27 cellular contexts compared by ENCODE assay signal in genomic region chr18:32258558-32259204, GRCh38.
DNase-seq lines count a peak whose midpoint lies in the region; ATAC-seq and TF ChIP-seq lines count a peak whose summit lies in the region.
"Had no signal": no experiment of that assay in that cellular context is flagged by ENCODE, and none has a peak within 500 bp of the region (broad histone marks: within the 10 kb centered on the region; RNA-seq: fewer than 3 reads in every experiment).

No MANE protein-coding gene starts in this region.

- H3K9me3 Mint-ChIP-seq in Calu3 (ENCODE audit: low read depth, unreplicated experiment): no peaks in the 10 kb centered on the region
- H3K9me3 Mint-ChIP-seq: activated CD4-positive, alpha-beta memory T cell treated with anti-CD3 and anti-CD28 coated beads, Interleukin-2, amount 10 ng/mL, durations not matched to agents 7 days and 5 days; activated naive CD4-positive, alpha-beta T cell treated with anti-CD3 and anti-CD28 coated beads, Interleukin-2, amount 50 U/mL, for 72 hours; activated T-cell treated with anti-CD3 and anti-CD28 coated beads, Interleukin-2, amount 50 U/mL, for 24 hours; neural crest cell had no signal

- peak overlapping the region; percentile 44 for H3K27ac ChIP-seq in hepatocyte
- H3K27ac ChIP-seq: thyroid gland, WERI-Rb-1 had no signal

- no peaks in the 10 kb centered on the region for H3K27me3 Mint-ChIP-seq in Calu3 (ENCODE audit: unreplicated experiment)

- H3K27ac Mint-ChIP-seq in Calu3 (ENCODE audit: unreplicated experiment): no peak overlapping the region
- H3K27ac Mint-ChIP-seq: activated CD4-positive, alpha-beta memory T cell treated with anti-CD3 and anti-CD28 coated beads, Interleukin-2, amount 10 ng/mL, durations not matched to agents 7 days and 5 days; activated naive CD4-positive, alpha-beta T cell treated with anti-CD3 and anti-CD28 coated beads, Interleukin-2, amount 50 U/mL, for 72 hours; activated T-cell treated with anti-CD3 and anti-CD28 coated beads, Interleukin-2, amount 50 U/mL, for 24 hours; CD4-positive, alpha-beta memory T cell; T-helper 17 cell had no signal

- H3K36me3 ChIP-seq in hepatocyte (replicated peaks; ENCODE audit: insufficient read depth, low read depth): no peaks in the 10 kb centered on the region
- H3K36me3 ChIP-seq: thyroid gland, WERI-Rb-1 had no signal

- H3K9me3 ChIP-seq in hepatocyte (ENCODE audit: low read depth): no peaks in the 10 kb centered on the region
- H3K9me3 ChIP-seq: thyroid gland had no signal

- H3K36me3 Mint-ChIP-seq in Calu3 (ENCODE audit: insufficient read depth, unreplicated experiment): no peaks in the 10 kb centered on the region
- H3K36me3 Mint-ChIP-seq: activated naive CD4-positive, alpha-beta T cell treated with anti-CD3 and anti-CD28 coated beads, Interleukin-2, amount 50 U/mL, for 72 hours; CD4-positive, alpha-beta memory T cell had no signal

- no peak overlapping the region for H2AFZ ChIP-seq in hepatocyte

- DNase-seq in CD1c-positive myeloid dendritic cell (ENCODE audit: extremely low spot score) (peak; percentile 81), hepatocyte (ENCODE audit: low spot score) (no peak), SHP77 (lab: John Stamatoyannopoulos, UW) (no peak), Calu3 (no peak), NCI-H2196 (lab: John Stamatoyannopoulos, UW; ENCODE audit: unreplicated experiment) (no peak)
- DNase-seq: ACHN; activated CD4-positive, alpha-beta memory T cell treated with anti-CD3 and anti-CD28 coated beads, Interleukin-2, amount 10 ng/mL, durations not matched to agents 7 days and 5 days; activated T-cell treated with anti-CD3 and anti-CD28 coated beads, Interleukin-2, amount 50 U/mL, for 24 hours; CD4-positive, alpha-beta memory T cell; DMS79 treated with DMSO at 0.1 percent for 48 hours; GOT3; hypothalamus; KBM-7; kidney; mesendoderm; NCI-H1105 treated with DMSO at 0.1 percent for 48 hours; NCI-H2107; PC-3; stimulated activated CD4-positive, alpha-beta T cell treated with anti-CD3 and anti-CD28 coated beads, Interleukin-12 subunit alpha, Interleukin-12 subunit beta, amount 100 ng/mL, for 4 hours; T-helper 17 cell; thyroid gland; WERI-Rb-1 had no signal

- intact Hi-C loops in Calu3 (cut with micrococcal nuclease; ENCODE audit: unreplicated experiment): no loop called here

- ATAC-seq in GM21390 (IDR thresholded peaks at IDR 0.05; ENCODE audit: unreplicated experiment) (peak; percentile 67), HG03432 (IDR thresholded peaks at IDR 0.05; ENCODE audit: unreplicated experiment) (peak; percentile 54), GM18907 (IDR thresholded peaks at IDR 0.05; ENCODE audit: unreplicated experiment) (no peak)
- ATAC-seq: PC-3, T-helper 17 cell had no signal

- no peak overlapping the region for H3K4me3 ChIP-seq in hepatocyte
- H3K4me3 ChIP-seq: thyroid gland had no signal

- H3K4me1 Mint-ChIP-seq in Calu3 (ENCODE audit: low read depth, unreplicated experiment): no peaks in the 10 kb centered on the region
- H3K4me1 Mint-ChIP-seq: activated CD4-positive, alpha-beta memory T cell treated with anti-CD3 and anti-CD28 coated beads, Interleukin-2, amount 10 ng/mL, durations not matched to agents 7 days and 5 days; neural crest cell had no signal

- CTCF ChIA-PET in Calu3 (lab: Charles Lee): no interaction called here

- no TSS peak for BruUV-seq in Calu3 (replicated peaks; lab: Mats Ljungman, UMichigan)

- H3K27me3 ChIP-seq in hepatocyte: no peaks in the 10 kb centered on the region
- H3K27me3 ChIP-seq: thyroid gland had no signal

- H3K79me2 ChIP-seq in hepatocyte: no peaks in the 10 kb centered on the region

- no peak overlapping the region for H3K4me2 ChIP-seq in hepatocyte

- peaks cover 6% of the 10 kb centered on the region for H3K4me1 ChIP-seq in hepatocyte (ENCODE audit: insufficient read depth)
- H3K4me1 ChIP-seq: thyroid gland had no signal

- H3K4me3 Mint-ChIP-seq in Calu3 (ENCODE audit: low read depth, unreplicated experiment): no peak overlapping the region
- H3K4me3 Mint-ChIP-seq: activated CD4-positive, alpha-beta memory T cell treated with anti-CD3 and anti-CD28 coated beads, Interleukin-2, amount 10 ng/mL, durations not matched to agents 7 days and 5 days; activated T-cell treated with anti-CD3 and anti-CD28 coated beads, Interleukin-2, amount 50 U/mL, for 24 hours; CD4-positive, alpha-beta memory T cell; neural crest cell; T-helper 17 cell had no signal

- no peak for TF ChIP-seq CTCF in hepatocyte (IDR thresholded peaks at IDR 0.05; ENCODE audit: poor library complexity)
- TF ChIP-seq CTCF in Calu3 (IDR thresholded peaks at IDR 0.05; ENCODE audit: unreplicated experiment): no peak

- H3K9me2 ChIP-seq in hepatocyte (replicated peaks; ENCODE audit: insufficient read depth): no peaks in the 10 kb centered on the region

- WGBS in hepatocyte (ENCODE audit: low lambda C conversion rate, missing lambda C conversion rate): 77% methylated on average over 5 of the region's 5 CpGs

- H4K20me1 ChIP-seq in hepatocyte (ENCODE audit: insufficient read depth, poor library complexity, severe bottlenecking): no peaks in the 10 kb centered on the region
